Comparison of ENCODE assay signal across 8 cellular contexts in the genomic region with DNA sequence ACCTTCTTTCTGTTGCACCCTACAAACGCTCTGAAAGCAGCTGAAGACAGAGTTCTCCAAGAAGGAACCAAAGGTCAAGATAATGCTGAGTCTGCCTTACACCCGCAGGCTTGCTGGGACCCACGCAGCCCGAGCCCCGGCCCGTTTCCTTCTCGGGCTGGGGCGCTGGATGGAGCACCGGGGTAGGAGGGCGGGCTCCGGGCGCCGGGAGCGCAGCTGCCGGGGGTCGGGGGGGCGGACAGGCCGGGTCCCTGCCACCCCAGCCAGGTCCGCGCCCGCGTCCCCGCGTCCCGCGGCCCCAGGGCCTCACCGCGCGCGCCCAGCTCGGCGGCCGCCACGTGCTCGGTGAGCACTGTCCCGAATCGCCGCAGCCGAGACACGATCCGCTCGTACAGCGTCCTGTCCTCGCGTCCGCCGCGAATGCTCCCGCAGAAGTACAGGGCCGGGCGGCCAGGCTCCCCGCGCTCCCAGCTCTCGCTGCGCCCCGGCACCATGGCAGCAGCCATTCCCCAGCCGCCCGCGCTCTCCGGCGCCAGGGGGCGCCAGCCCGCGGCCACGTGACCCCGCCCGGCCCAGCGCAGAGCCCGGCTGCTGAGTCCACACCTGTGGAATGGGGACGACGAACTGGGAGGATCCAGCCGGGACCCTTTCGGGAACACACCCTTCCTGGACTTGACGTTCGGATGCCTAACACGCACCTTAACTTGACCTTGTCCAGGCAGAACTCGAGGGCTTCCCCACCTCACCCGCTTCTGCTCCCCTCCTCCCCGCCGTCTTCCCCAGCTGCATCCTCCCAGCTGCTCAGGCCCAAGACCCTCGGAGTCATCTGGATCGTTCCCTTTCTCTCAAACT. TPM values are rescaled to one million over a fixed set of nuclear protein-coding genes. Genes with fewer than 3 reads are reported as not detected.
A peak's percentile ranks its signal among the peaks of the same experiment; 100 is the strongest.
DNase-seq lines count a peak whose midpoint lies in the region; ATAC-seq and TF ChIP-seq lines count a peak whose summit lies in the region.

A gene with protein sequence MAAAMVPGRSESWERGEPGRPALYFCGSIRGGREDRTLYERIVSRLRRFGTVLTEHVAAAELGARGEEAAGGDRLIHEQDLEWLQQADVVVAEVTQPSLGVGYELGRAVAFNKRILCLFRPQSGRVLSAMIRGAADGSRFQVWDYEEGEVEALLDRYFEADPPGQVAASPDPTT (minus strand): TSS at position 531 of the 852 bp plus-strand sequence. CDS start 25 bp downstream, at position 506.

- peak within 1 kb of the TSS; percentile 42; the same call in 1 of the 2 replicates for H3K27ac ChIP-seq in MM.1S (ENCODE audit: low read length)

- peaks cover 28% of the 10 kb centered on the region for H3K79me2 ChIP-seq in MM.1S (ENCODE audit: low read length)

- no peaks in the 10 kb centered on the region for H3K27me3 ChIP-seq in MM.1S (replicated peaks; ENCODE audit: insufficient read depth, low read length)

- H4K20me1 ChIP-seq in MM.1S (ENCODE audit: insufficient read depth, low read length), result no peaks in the 10 kb centered on the region

- H3K4me1 ChIP-seq in MM.1S (ENCODE audit: low read length), result peaks cover 23% of the 10 kb centered on the region

- H3K4me2 ChIP-seq in MM.1S (ENCODE audit: low read depth, low read length), result peak within 1 kb of the TSS; percentile 70

- peak within 1 kb of the TSS; percentile 86 for H3K9ac ChIP-seq in MM.1S (ENCODE audit: low read length)

- ATAC-seq in sciatic nerve, result peak; percentile 95

- H3F3A ChIP-seq in MM.1S (ENCODE audit: insufficient read depth, low read length), result peaks cover 10% of the 10 kb centered on the region; the same call in 1 of the 2 replicates

- TF ChIP-seq CTCF in MM.1S (IDR thresholded peaks at IDR 0.05; ENCODE audit: low read length), result peak; percentile 85
- peak; percentile 64 for TF ChIP-seq CTCF in astrocyte of the spinal cord (IDR thresholded peaks at IDR 0.05; ENCODE audit: low read depth, low read length)

- DNase-seq in GM04503 (ENCODE audit: low read depth) (peak; percentile 11), H4 (ENCODE audit: low spot score) (peak; percentile 40), MM.1S (peak; percentile 70), T1000 (lab: John Stamatoyannopoulos, UW) (peak; percentile 49), astrocyte of the spinal cord (ENCODE audit: low read depth, low spot score) (peak; percentile 46), iPS DF 19.7 (ENCODE audit: low read depth, low spot score) (peak; percentile 35), sciatic nerve (ENCODE audit: low spot score) (peak; percentile 88), NCI-H1694 treated with DMSO at 0.1 percent for 48 hours (lab: John Stamatoyannopoulos, UW) (no peak)

- peak within 1 kb of the TSS; percentile 82 for H3K4me3 ChIP-seq in MM.1S (ENCODE audit: low read length)
- peak within 1 kb of the TSS; percentile 52 for H3K4me3 ChIP-seq in astrocyte of the spinal cord (ENCODE audit: low read depth, low read length)

- H3K9me2 ChIP-seq in MM.1S (replicated peaks; ENCODE audit: insufficient read depth, low read length), result no peaks in the 10 kb centered on the region

- intact Hi-C loops in sciatic nerve (cut with DNase I), result no loop called here

- no peaks in the 10 kb centered on the region for H3K36me3 ChIP-seq in MM.1S (replicated peaks; ENCODE audit: insufficient read depth, low read length)

- in situ Hi-C loops in astrocyte of the spinal cord (cut with HindIII; ENCODE audit: low sequenced_read_pairs), result no loop called here

- H2AFZ ChIP-seq in MM.1S (ENCODE audit: low read length), result peak within 1 kb of the TSS; percentile 86

- no peaks in the 10 kb centered on the region for H3K9me3 ChIP-seq in MM.1S (replicated peaks; ENCODE audit: insufficient read depth, low read length)

RNA-seq across cellular contexts. Expression of the gene that starts here (rescaled TPM):
- total RNA-seq in H4 (2014; rRNA removed; shearing (Covaris generic)), result 110 and 147 TPM in 2 replicates
- total RNA-seq in sciatic nerve, result 45.9 TPM
